Comparison of ENCODE assay signal across 15 cellular contexts in the genomic region with DNA sequence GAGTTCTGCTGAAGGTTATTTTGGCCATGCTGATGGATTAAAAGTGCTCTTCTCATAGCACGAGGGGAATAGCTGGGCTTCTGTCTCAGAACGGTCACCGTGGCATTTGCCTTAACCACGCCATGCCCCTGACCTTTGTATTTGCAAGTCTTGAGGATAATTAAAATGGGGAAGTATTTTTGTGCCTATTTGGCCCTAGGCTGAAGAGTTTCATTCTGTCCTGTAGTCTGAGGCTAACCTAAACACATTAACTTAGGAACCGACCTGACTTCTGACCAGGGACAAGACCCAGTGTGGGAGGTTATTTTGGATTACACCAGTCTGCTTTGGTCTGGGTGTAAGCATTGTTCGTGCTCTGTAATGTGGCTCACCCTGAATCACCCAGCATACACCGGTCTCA.
A peak's percentile ranks its signal among the peaks of the same experiment; 100 is the strongest.
DNase-seq lines count a peak whose midpoint lies in the region; ATAC-seq, FAIRE-seq and TF ChIP-seq lines count a peak whose summit lies in the region.
"Had no signal": no experiment of that assay in that cellular context is flagged by ENCODE, and none has a peak within 500 bp of the region (broad histone marks: within the 10 kb centered on the region; RNA-seq: fewer than 3 reads in every experiment).

No MANE protein-coding gene starts in this region.

- no peaks in the 10 kb centered on the region for H3K27me3 Mint-ChIP-seq in activated naive CD4-positive, alpha-beta T cell treated with anti-CD3 and anti-CD28 coated beads, Interleukin-2, amount 50 U/mL, for 24 hours
- H3K27me3 Mint-ChIP-seq in CD8-positive, alpha-beta T cell (ENCODE audit: low read depth) = no peaks in the 10 kb centered on the region
- H3K27me3 Mint-ChIP-seq in stimulated activated naive B cell treated with anti-CD40 and anti-IgM and Interleukin-4, amounts not matched to agents 10 μg/mL and 1 μg/mL and 100 μg/mL, for 72 hours = no peaks in the 10 kb centered on the region

- CTCF ChIA-PET in CD8-positive, alpha-beta T cell (lab: Charles Lee) = interaction anchor here (1.3 kb wide), 1 partner anchor 12 kb away, joined by 5 read pairs; no protein-coding TSS in a partner anchor

- H3K27me3 ChIP-seq in CD8-positive, alpha-beta T cell (ENCODE audit: insufficient read depth, low read length) = no peaks in the 10 kb centered on the region

- DNase-seq in activated naive CD4-positive, alpha-beta T cell treated with anti-CD3 and anti-CD28 coated beads, Interleukin-2, amount 50 U/mL, for 16 hours = no peak
- no peak for DNase-seq in CD8-positive, alpha-beta T cell
- DNase-seq in stimulated activated naive B cell treated with anti-CD40 and anti-IgM and Interleukin-4, amounts not matched to agents 10 μg/mL and 1 μg/mL and 100 μg/mL, for 72 hours = no peak
- DNase-seq in RCC 7860 (ENCODE audit: low spot score) = no peak
- DNase-seq in NCI-H345 (lab: John Stamatoyannopoulos, UW) = no peak
- DNase-seq: ACHN, DMS 273 treated with DMSO at 0.1 percent for 48 hours, H7, KG1, NCI-H1092, NCI-H2107, Right ventricle myocardium superior had no signal

- FAIRE-seq in RCC 7860 (lab: Jason Lieb, UNC) = no peak

- no peak overlapping the region for H3K27ac ChIP-seq in CD8-positive, alpha-beta T cell (ENCODE audit: low read depth, low read length)
- H3K27ac ChIP-seq in angular gyrus (ENCODE audit: low read depth, low read length) = peak overlapping the region; percentile 41

- no peak for TF ChIP-seq CTCF in CD8-positive, alpha-beta T cell (IDR thresholded peaks at IDR 0.05)

- H3K36me3 Mint-ChIP-seq in activated naive CD4-positive, alpha-beta T cell treated with anti-CD3 and anti-CD28 coated beads, Interleukin-2, amount 50 U/mL, for 24 hours = peaks cover 31% of the 10 kb centered on the region
- H3K36me3 Mint-ChIP-seq in CD8-positive, alpha-beta T cell = peaks cover 95% of the 10 kb centered on the region
- peaks cover 56 to 69% of the 10 kb centered on the region in 2 donors for H3K36me3 Mint-ChIP-seq in stimulated activated naive B cell treated with anti-CD40 and anti-IgM and Interleukin-4, amounts not matched to agents 10 μg/mL and 1 μg/mL and 100 μg/mL, for 72 hours

- no peaks in the 10 kb centered on the region for H3K9me3 ChIP-seq in CD8-positive, alpha-beta T cell (ENCODE audit: low read length)

- POLR2A ChIA-PET in CD8-positive, alpha-beta T cell (lab: Charles Lee) = interaction anchor here (0.6 kb wide), 1 partner anchor 150 kb away, joined by 3 read pairs; no protein-coding TSS in a partner anchor

- H3K27ac Mint-ChIP-seq in activated naive CD4-positive, alpha-beta T cell treated with anti-CD3 and anti-CD28 coated beads, Interleukin-2, amount 50 U/mL, for 24 hours = peak overlapping the region; percentile 72
- peak overlapping the region; percentile 89 for H3K27ac Mint-ChIP-seq in CD8-positive, alpha-beta T cell
- no peak overlapping the region for H3K27ac Mint-ChIP-seq in stimulated activated naive B cell treated with anti-CD40 and anti-IgM and Interleukin-4, amounts not matched to agents 10 μg/mL and 1 μg/mL and 100 μg/mL, for 72 hours

- H3K4me3 ChIP-seq in CD8-positive, alpha-beta T cell (ENCODE audit: low read depth, low read length) = no peak overlapping the region

- H3K9me3 Mint-ChIP-seq in activated naive CD4-positive, alpha-beta T cell treated with anti-CD3 and anti-CD28 coated beads, Interleukin-2, amount 50 U/mL, for 24 hours = no peaks in the 10 kb centered on the region
- no peaks in the 10 kb centered on the region for H3K9me3 Mint-ChIP-seq in CD8-positive, alpha-beta T cell
- H3K9me3 Mint-ChIP-seq in stimulated activated naive B cell treated with anti-CD40 and anti-IgM and Interleukin-4, amounts not matched to agents 10 μg/mL and 1 μg/mL and 100 μg/mL, for 72 hours = no peaks in the 10 kb centered on the region

- H3K36me3 ChIP-seq in CD8-positive, alpha-beta T cell (ENCODE audit: insufficient read depth, low read length) = peaks cover 37% of the 10 kb centered on the region

- H3K4me3 Mint-ChIP-seq in activated naive CD4-positive, alpha-beta T cell treated with anti-CD3 and anti-CD28 coated beads, Interleukin-2, amount 50 U/mL, for 24 hours = no peak overlapping the region
- H3K4me3 Mint-ChIP-seq in CD8-positive, alpha-beta T cell = no peak overlapping the region
- H3K4me3 Mint-ChIP-seq in stimulated activated naive B cell treated with anti-CD40 and anti-IgM and Interleukin-4, amounts not matched to agents 10 μg/mL and 1 μg/mL and 100 μg/mL, for 72 hours = no peak overlapping the region

- peaks cover 24% of the 10 kb centered on the region for H3K4me1 Mint-ChIP-seq in activated naive CD4-positive, alpha-beta T cell treated with anti-CD3 and anti-CD28 coated beads, Interleukin-2, amount 50 U/mL, for 24 hours
- H3K4me1 Mint-ChIP-seq in CD8-positive, alpha-beta T cell (ENCODE audit: low read depth) = peaks cover 25% of the 10 kb centered on the region
- peaks cover 2 to 22% of the 10 kb centered on the region in 2 donors for H3K4me1 Mint-ChIP-seq in stimulated activated naive B cell treated with anti-CD40 and anti-IgM and Interleukin-4, amounts not matched to agents 10 μg/mL and 1 μg/mL and 100 μg/mL, for 72 hours

- ATAC-seq in CD8-positive, alpha-beta T cell = no peak
- ATAC-seq in stimulated activated naive B cell treated with anti-CD40 and anti-IgM and Interleukin-4, amounts not matched to agents 10 μg/mL and 1 μg/mL and 100 μg/mL, for 72 hours (replicated peaks) = peak; percentile 63 to 84
- ATAC-seq: Panc1 had no signal

- peaks cover 8% of the 10 kb centered on the region for H3K4me1 ChIP-seq in CD8-positive, alpha-beta T cell (ENCODE audit: insufficient read depth, low read length)

- intact Hi-C loops in CD8-positive, alpha-beta T cell (cut with DNase I, micrococcal nuclease) = loop anchor here in 1 of 2 experiments (2.0 kb wide), 1 partner anchor 14 kb away; no protein-coding TSS in a partner anchor
